ENCODE assay signal across 18 cellular contexts in the genomic region with DNA sequence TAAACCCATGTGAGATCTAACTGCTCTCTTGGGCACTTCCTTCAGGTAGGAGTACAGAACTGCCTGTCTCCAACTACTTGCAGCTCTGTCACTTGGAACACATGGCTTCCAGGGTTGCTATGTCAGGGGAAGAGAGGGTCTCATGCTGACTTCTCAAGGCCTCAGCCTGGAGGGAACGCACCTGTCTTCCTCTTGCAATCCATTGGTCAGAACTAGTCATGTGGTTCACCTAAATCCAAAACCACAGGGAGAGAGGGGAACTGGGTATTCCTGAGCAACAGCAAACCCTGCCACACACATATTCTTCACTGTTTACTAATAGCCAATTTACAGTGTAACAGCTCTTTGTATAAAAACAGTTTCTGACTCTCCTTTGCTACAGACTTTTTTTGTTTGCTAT.
DNase-seq lines count a peak whose midpoint lies in the region; ATAC-seq and TF ChIP-seq lines count a peak whose summit lies in the region.
"Had no signal": no experiment of that assay in that cellular context is flagged by ENCODE, and none has a peak within 500 bp of the region (broad histone marks: within the 10 kb centered on the region; RNA-seq: fewer than 3 reads in every experiment).

No MANE protein-coding gene starts in this region.

- DNase-seq in NCI-H1417 (lab: John Stamatoyannopoulos, UW) = peak in 2 of 3 experiments; percentile 19 to 27
- DNase-seq in NCI-H1417 treated with DMSO at 0.1 percent for 48 hours (lab: John Stamatoyannopoulos, UW) = no peak
- peak; percentile 49 for DNase-seq in H9
- DNase-seq in caudate nucleus (lab: John Stamatoyannopoulos, UW) = peak in 1 of 61 donors; percentile 3
- no peak for DNase-seq in left lung
- no peak for DNase-seq in left ventricle myocardium inferior
- no peak for DNase-seq in smooth muscle cell (lab: John Stamatoyannopoulos, UW; ENCODE audit: unreplicated experiment)
- no peak for DNase-seq in DMS79 treated with DMSO at 0.1 percent for 48 hours (lab: John Stamatoyannopoulos, UW)
- DNase-seq: AML-193, DND-41, NCI-H2081, NCI-H446 treated with DMSO at 0.1 percent for 48 hours, NCI-H69, SHP77, T-cell had no signal

- no peak overlapping the region for H2AK5ac ChIP-seq in H9 (ENCODE audit: insufficient read length, low read length)

- H3K56ac ChIP-seq in H9 (ENCODE audit: insufficient read length, low read depth, low read length) = no peak overlapping the region

- no peak overlapping the region for H2BK120ac ChIP-seq in H9 (ENCODE audit: low read depth, low read length, poor library complexity, severe bottlenecking)

- no peak overlapping the region for H3K23ac ChIP-seq in H9 (ENCODE audit: insufficient read length, low read depth, low read length)

- H3K9ac ChIP-seq in H9 (ENCODE audit: extremely low read depth, insufficient read length, low read length) (no peak overlapping the region), smooth muscle cell (ENCODE audit: low read depth) (no peak overlapping the region)
- H3K9ac ChIP-seq: KMS-11 had no signal

- H3K27ac ChIP-seq in H9 (ENCODE audit: insufficient read length, low read depth, low read length) (no peak overlapping the region), caudate nucleus (ENCODE audit: low read depth, low read length) (peak overlapping the region; percentile 31), left lung (no peak overlapping the region), left ventricle myocardium inferior (replicated peaks) (no peak overlapping the region), smooth muscle cell (ENCODE audit: low read depth) (no peak overlapping the region)
- H3K27ac ChIP-seq: 22Rv1, KMS-11, SK-N-MC had no signal

- H3K27me3 Mint-ChIP-seq in H9 (ENCODE audit: low read depth) = no peaks in the 10 kb centered on the region

- H3K4me1 Mint-ChIP-seq in H9 = peaks cover 0 to 6% of the 10 kb centered on the region in 2 experiments; a peak in 2 of 4 replicates
- H3K4me1 Mint-ChIP-seq: T-cell had no signal

- H2AFZ ChIP-seq in H9 (ENCODE audit: low read length) (no peak overlapping the region), smooth muscle cell (ENCODE audit: low read depth) (no peak overlapping the region)

- H3K4me1 ChIP-seq in H9 (ENCODE audit: insufficient read depth, low read length) = no peaks in the 10 kb centered on the region
- H3K4me1 ChIP-seq in left lung = peaks cover 5 to 16% of the 10 kb centered on the region in 2 donors
- H3K4me1 ChIP-seq in left ventricle myocardium inferior = no peaks in the 10 kb centered on the region
- H3K4me1 ChIP-seq in smooth muscle cell (ENCODE audit: low read depth) = no peaks in the 10 kb centered on the region

- H3K18ac ChIP-seq in H9 (ENCODE audit: insufficient read length, low read depth, low read length) = no peak overlapping the region

- no peak overlapping the region for H3K27ac Mint-ChIP-seq in H9
- H3K27ac Mint-ChIP-seq: T-cell had no signal

- no peaks in the 10 kb centered on the region for H3K9me3 ChIP-seq in H9 (ENCODE audit: control insufficient read depth, low read depth, low read length)
- no peaks in the 10 kb centered on the region for H3K9me3 ChIP-seq in left lung
- H3K9me3 ChIP-seq in left ventricle myocardium inferior (replicated peaks) = no peaks in the 10 kb centered on the region
- H3K9me3 ChIP-seq in smooth muscle cell (replicated peaks; ENCODE audit: low read depth) = no peaks in the 10 kb centered on the region

- no CpG with 5 or more reads among the region's 1 CpG for WGBS in H9 (ENCODE audit: extremely low coverage, insufficient read length, low lambda C conversion rate)
- WGBS in smooth muscle cell (ENCODE audit: low lambda C conversion rate) = 100% methylated on average over 1 of the region's 1 CpG

- intact Hi-C loops in left lung (cut with DNase I) = no loop called here
- intact Hi-C loops in left ventricle myocardium inferior (cut with micrococcal nuclease) = no loop called here

- H4K20me1 ChIP-seq in H9 (ENCODE audit: control insufficient read depth, insufficient read depth, insufficient read length) (no peaks in the 10 kb centered on the region), smooth muscle cell (ENCODE audit: low read depth) (no peaks in the 10 kb centered on the region)

- no peaks in the 10 kb centered on the region for H3K27me3 ChIP-seq in H9 (ENCODE audit: insufficient read depth, low read length)
- no peaks in the 10 kb centered on the region for H3K27me3 ChIP-seq in left lung
- no peaks in the 10 kb centered on the region for H3K27me3 ChIP-seq in left ventricle myocardium inferior (ENCODE audit: low read depth)
- peaks cover 18% of the 10 kb centered on the region for H3K27me3 ChIP-seq in smooth muscle cell (ENCODE audit: low read depth)

- H3K36me3 Mint-ChIP-seq in H9 (ENCODE audit: insufficient read depth in 1 of 3, low read depth in 3 of 3) = no peaks in the 10 kb centered on the region; a peak in 1 of 7 replicates
- H3K36me3 Mint-ChIP-seq: T-cell had no signal

- no peak overlapping the region for H3T11ph ChIP-seq in H9 (ENCODE audit: low read length)

- no peak overlapping the region for H4K5ac ChIP-seq in H9 (ENCODE audit: insufficient read length, low read depth, low read length)

- no peak overlapping the region for H2BK5ac ChIP-seq in H9 (ENCODE audit: insufficient read length, low read length)

- H3K4ac ChIP-seq in H9 (ENCODE audit: low read depth, low read length) = no peak overlapping the region

- no peak overlapping the region for H4K91ac ChIP-seq in H9 (ENCODE audit: insufficient read length, low read depth, low read length)

- no peak overlapping the region for H2BK20ac ChIP-seq in H9 (ENCODE audit: low read depth, low read length, poor library complexity, severe bottlenecking)

- no peak overlapping the region for H2BK15ac ChIP-seq in H9 (ENCODE audit: low read depth, low read length)

- no peaks in the 10 kb centered on the region for H3K79me1 ChIP-seq in H9 (ENCODE audit: insufficient read depth, low read depth, low read length, poor library complexity, severe bottlenecking)

- TF ChIP-seq CTCF in H9 (conservative IDR thresholded peaks at IDR 0.05) = no peak
- no peak for TF ChIP-seq CTCF in left lung (IDR thresholded peaks at IDR 0.05)
- no peak for TF ChIP-seq CTCF in left ventricle myocardium inferior (IDR thresholded peaks at IDR 0.05; ENCODE audit: borderline replicate concordance)
- TF ChIP-seq CTCF in smooth muscle cell (IDR thresholded peaks at IDR 0.05; ENCODE audit: borderline replicate concordance, insufficient read depth, poor library complexity, severe bottlenecking) = no peak

- H3K79me2 ChIP-seq in H9 (ENCODE audit: insufficient read depth, low read length) (no peaks in the 10 kb centered on the region), smooth muscle cell (ENCODE audit: low read depth) (no peaks in the 10 kb centered on the region)

- H3K23me2 ChIP-seq in H9 (ENCODE audit: insufficient read length, low read depth, low read length, poor library complexity, severe bottlenecking) = no peaks in the 10 kb centered on the region

- 0 out of 5 replicates have a peak, but pooled peaks cover 0 to 4% of the 10 kb centered on the region in 2 experiments for H3K9me3 Mint-ChIP-seq in H9

- H3K36me3 ChIP-seq in left lung = no peaks in the 10 kb centered on the region
- H3K36me3 ChIP-seq in left ventricle myocardium inferior = no peaks in the 10 kb centered on the region
- H3K36me3 ChIP-seq in smooth muscle cell (ENCODE audit: low read depth) = no peaks in the 10 kb centered on the region

- ATAC-seq in left lung = peak; percentile 44
- ATAC-seq: T-cell had no signal

- H3K4me2 ChIP-seq in H9 (ENCODE audit: insufficient read depth, insufficient read length, low read length) = no peak overlapping the region
- no peak overlapping the region for H3K4me2 ChIP-seq in smooth muscle cell
- H3K4me2 ChIP-seq: KMS-11 had no signal

- no peak overlapping the region for H3K14ac ChIP-seq in H9 (ENCODE audit: insufficient read depth, low read length)

- no peak overlapping the region for H2BK12ac ChIP-seq in H9 (ENCODE audit: insufficient read length, low read depth, low read length)

- no peak overlapping the region for H3K4me3 ChIP-seq in left lung
- H3K4me3 ChIP-seq in left ventricle myocardium inferior = no peak overlapping the region
- no peak overlapping the region for H3K4me3 ChIP-seq in smooth muscle cell
- H3K4me3 ChIP-seq: SK-N-MC had no signal

- no peak overlapping the region for H4K8ac ChIP-seq in H9 (replicated peaks; ENCODE audit: insufficient read length, low read depth, low read length)

- H3K4me3 Mint-ChIP-seq in H9 = no peak overlapping the region
- H3K4me3 Mint-ChIP-seq: T-cell had no signal

- H3F3A ChIP-seq in smooth muscle cell (ENCODE audit: low read depth) = no peaks in the 10 kb centered on the region

Comparison
In these comparisons a context has a peak if more than half of its experiments do, and no peak if none do; other contexts are left out.
1. DNase-seq: peak in NCI-H1417 (2 of 3) and H9 (single experiment); none in NCI-H1417 treated with DMSO at 0.1 percent for 48 hours (single experiment), left lung (0 of 2), left ventricle myocardium inferior (single experiment), smooth muscle cell (single experiment) and DMS79 treated with DMSO at 0.1 percent for 48 hours (single experiment).